Comparison of ENCODE assay signal across 8 cellular contexts in genomic region chr21:41777934-41778815, GRCh38. TPM values are rescaled to one million over a fixed set of nuclear protein-coding genes. Genes with fewer than 3 reads are reported as not detected.
DNase-seq lines count a peak whose midpoint lies in the region; FAIRE-seq and TF ChIP-seq lines count a peak whose summit lies in the region.

No MANE protein-coding gene starts in this region.

- H3K4me1 Mint-ChIP-seq in nephron progenitor cell = peaks cover 59% of the 10 kb centered on the region

- in situ Hi-C loops in SK-MEL-5 (cut with HindIII; ENCODE audit: low pct_unique_long_range_greater_than_20kb, low sequenced_read_pairs) = no loop called here

- no peak overlapping the region for H3K27ac Mint-ChIP-seq in nephron progenitor cell

- H3K4me3 Mint-ChIP-seq in nephron progenitor cell = peak overlapping the region; percentile 64

- H3K9me3 Mint-ChIP-seq in nephron progenitor cell = no peaks in the 10 kb centered on the region

- no peak for TF ChIP-seq POLR2A in GM12891 (IDR thresholded peaks at IDR 0.05; ENCODE audit: low read depth, low read length)

- no peak for FAIRE-seq in GM12891 (lab: Jason Lieb, UNC)

- peak; percentile 85 for TF ChIP-seq CTCF in nephron progenitor cell (IDR thresholded peaks at IDR 0.05)

- no peaks in the 10 kb centered on the region for H3K36me3 Mint-ChIP-seq in nephron progenitor cell (ENCODE audit: low read depth)

- DNase-seq in NCI-H524 (lab: John Stamatoyannopoulos, UW) = peak; percentile 67 to 84
- DNase-seq in NCI-H524 treated with DMSO at 0.1 percent for 48 hours (lab: John Stamatoyannopoulos, UW) = no peak
- DNase-seq in HuH-7 (ENCODE audit: low spot score) = peak; percentile 70
- peak; percentile 87 for DNase-seq in SK-MEL-5 (ENCODE audit: low read depth, low spot score)
- DNase-seq in fibroblast of peridontal ligament (ENCODE audit: extremely low read depth) = peak; percentile 92
- DNase-seq in nephron progenitor cell = peak; percentile 90
- no peak for DNase-seq in GM12891 (ENCODE audit: insufficient read length, low spot score)
- DNase-seq in NCI-H774 (lab: John Stamatoyannopoulos, UW) = no peak

- peaks cover 23% of the 10 kb centered on the region for H3K27me3 Mint-ChIP-seq in nephron progenitor cell (ENCODE audit: low read depth, poor library complexity)

TF ChIP-seq in GM12891, 5 proteins besides CTCF, POLR2A, EP300 and RAD21:
- TF ChIP-seq POU2F2 (IDR thresholded peaks at IDR 0.05; ENCODE audit: low read depth, low read length) = no peak
- no peak for TF ChIP-seq SPI1 (IDR thresholded peaks at IDR 0.05; ENCODE audit: low read depth, low read length)

RNA-seq across cellular contexts. Expression of gene RIPK4, which starts 11.3 kb away (rescaled TPM):
- 22.8 and 25.8 TPM in 2 replicates for total RNA-seq in SK-MEL-5 (2014; rRNA removed; shearing (Covaris generic))
- polyA plus RNA-seq in SK-MEL-5 (2015; cell fraction: cytosol; rRNA removed) = 38.3 and 43.9 TPM in 2 replicates
- 66.5 and 93.6 TPM in 2 replicates for polyA plus RNA-seq in SK-MEL-5 (2015; cell fraction: nucleus; rRNA removed)
- 0.10 TPM for polyA plus RNA-seq in GM12891 (2012; ENCODE audit: low read depth, missing spikeins)

Comparison
In these comparisons a context has a peak if more than half of its experiments do, and no peak if none do; other contexts are left out.
1. DNase-seq: peak in NCI-H524 (2 of 2), HuH-7 (single experiment), SK-MEL-5 (single experiment), fibroblast of peridontal ligament (single experiment) and nephron progenitor cell (single experiment); none in NCI-H524 treated with DMSO at 0.1 percent for 48 hours (single experiment), GM12891 (single experiment) and NCI-H774 (single experiment).